10 cellular contexts compared by ENCODE assay signal in genomic region chr1:198892065-198892464, GRCh38.
DNase-seq lines count a peak whose midpoint lies in the region; ATAC-seq and TF ChIP-seq lines count a peak whose summit lies in the region.
"Had no signal": no experiment of that assay in that cellular context is flagged by ENCODE, and none has a peak within 500 bp of the region (broad histone marks: within the 10 kb centered on the region; RNA-seq: fewer than 3 reads in every experiment).

No MANE protein-coding gene starts in this region.

- H3K36me3 ChIP-seq in heart left ventricle (peaks cover 0 to 6% (median 0%) of the 10 kb centered on the region in 9 donors), right atrium auricular region (no peaks in the 10 kb centered on the region), spleen (no peaks in the 10 kb centered on the region)

- peak overlapping the region in 7 of 12 donors; percentile 4 to 51 (median 25) for H3K27ac ChIP-seq in heart left ventricle
- no peak overlapping the region for H3K27ac ChIP-seq in right atrium auricular region
- H3K27ac ChIP-seq in spleen, result peak overlapping the region in 6 of 8 donors; percentile 16 to 61 (median 54)

- peaks cover 3% of the 10 kb centered on the region for H3K9me3 Mint-ChIP-seq in activated CD4-positive, alpha-beta T cell treated with anti-CD3 and anti-CD28 coated beads, Interleukin-2, amount 10 ng/mL, durations not matched to agents 24 days and 14 days
- H3K9me3 Mint-ChIP-seq: activated T-helper 2 cell treated with anti-CD3 and anti-CD28 coated beads, Interferon-gamma antibody, Interleukin-2, Interleukin-4, amounts not matched to agents 10 μg/mL and 5 μg/mL and 100 μg/mL, durations not matched to agents 14 hours and 24 hours and 36 hours had no signal

- peaks cover 18% of the 10 kb centered on the region for H3K4me1 Mint-ChIP-seq in activated CD4-positive, alpha-beta T cell treated with anti-CD3 and anti-CD28 coated beads, Interleukin-2, amount 10 ng/mL, durations not matched to agents 24 days and 14 days

- H3K4me1 ChIP-seq in heart left ventricle (peaks cover 0 to 33% (median 13%) of the 10 kb centered on the region in 12 donors), right atrium auricular region (no peaks in the 10 kb centered on the region), spleen (peaks cover 0 to 20% (median 8%) of the 10 kb centered on the region in 6 donors)

- WGBS in heart left ventricle, 4 donors, result 42 to 59% (median 49%) methylated on average over 1 of the region's 1 CpG
- WGBS in spleen, 5 donors, result 59 to 87% (median 77%) methylated on average over 1 of the region's 1 CpG

- H3K4me3 ChIP-seq in heart left ventricle, result no peak overlapping the region
- no peak overlapping the region for H3K4me3 ChIP-seq in right atrium auricular region
- H3K4me3 ChIP-seq in spleen, result no peak overlapping the region

- H3K27me3 ChIP-seq in heart left ventricle (no peaks in the 10 kb centered on the region), right atrium auricular region (no peaks in the 10 kb centered on the region), spleen (replicated peaks in 1 of 7) (no peaks in the 10 kb centered on the region)

- peaks cover 51% of the 10 kb centered on the region for H3K36me3 Mint-ChIP-seq in activated CD4-positive, alpha-beta T cell treated with anti-CD3 and anti-CD28 coated beads, Interleukin-2, amount 10 ng/mL, durations not matched to agents 24 days and 14 days (ENCODE audit: low read depth)

- H3K9me3 ChIP-seq in heart left ventricle, result no peaks in the 10 kb centered on the region
- no peaks in the 10 kb centered on the region for H3K9me3 ChIP-seq in right atrium auricular region
- H3K9me3 ChIP-seq in spleen, result no peaks in the 10 kb centered on the region

- no peak overlapping the region for H3K27ac Mint-ChIP-seq in activated CD4-positive, alpha-beta T cell treated with anti-CD3 and anti-CD28 coated beads, Interleukin-2, amount 10 ng/mL, durations not matched to agents 24 days and 14 days
- H3K27ac Mint-ChIP-seq: activated CD4-positive, alpha-beta T cell treated with anti-CD3 and anti-CD28 coated beads for 36 hours; activated T-helper 2 cell treated with anti-CD3 and anti-CD28 coated beads, Interferon-gamma antibody, Interleukin-2, Interleukin-4, amounts not matched to agents 10 μg/mL and 5 μg/mL and 100 μg/mL, durations not matched to agents 14 hours and 24 hours and 36 hours had no signal

- no peak for TF ChIP-seq POLR2A in heart left ventricle (IDR thresholded peaks at IDR 0.05)
- TF ChIP-seq POLR2A in spleen (IDR thresholded peaks at IDR 0.05), result no peak

- DNase-seq in heart left ventricle (peak in 2 of 5 donors; percentile 17 to 20), right atrium auricular region (ENCODE audit: low spot score) (no peak), NCI-H446 treated with DMSO at 0.1 percent for 48 hours (lab: John Stamatoyannopoulos, UW) (peak; percentile 40), fibroblast of peridontal ligament (ENCODE audit: extremely low read depth) (peak; percentile 54), spleen (no peak), HPDE6-E6E7 (ENCODE audit: extremely low spot score) (no peak)
- DNase-seq in activated CD4-positive, alpha-beta T cell treated with anti-CD3 and anti-CD28 coated beads, Interleukin-2, amount 10 ng/mL, durations not matched to agents 24 days and 14 days, result no peak
- DNase-seq: activated CD4-positive, alpha-beta T cell treated with anti-CD3 and anti-CD28 coated beads for 36 hours had no signal

- intact Hi-C loops in heart left ventricle (cut with DNase I), result loop anchor here in 1 of 10 donors (5.0 kb wide), 1 partner anchor 40 kb away; no protein-coding TSS in a partner anchor
- intact Hi-C loops in spleen (cut with DNase I; ENCODE audit: low total_unique reads), result no loop called here
- intact Hi-C loops in activated CD4-positive, alpha-beta T cell treated with anti-CD3 and anti-CD28 coated beads, Interleukin-2, amount 10 ng/mL, durations not matched to agents 24 days and 14 days (cut with micrococcal nuclease), result no loop called here

- H3K27me3 Mint-ChIP-seq in activated CD4-positive, alpha-beta T cell treated with anti-CD3 and anti-CD28 coated beads, Interleukin-2, amount 10 ng/mL, durations not matched to agents 24 days and 14 days, result no peaks in the 10 kb centered on the region
- H3K27me3 Mint-ChIP-seq: activated CD4-positive, alpha-beta T cell treated with anti-CD3 and anti-CD28 coated beads for 36 hours had no signal

- H3K4me3 Mint-ChIP-seq in activated CD4-positive, alpha-beta T cell treated with anti-CD3 and anti-CD28 coated beads, Interleukin-2, amount 10 ng/mL, durations not matched to agents 24 days and 14 days, result no peak overlapping the region
- H3K4me3 Mint-ChIP-seq: activated CD4-positive, alpha-beta T cell treated with anti-CD3 and anti-CD28 coated beads for 36 hours had no signal

- peak; percentile 37 to 81 (median 70) for ATAC-seq in heart left ventricle
- ATAC-seq in GM21381 (IDR thresholded peaks at IDR 0.05; ENCODE audit: unreplicated experiment), result no peak
- ATAC-seq: activated CD4-positive, alpha-beta T cell treated with anti-CD3 and anti-CD28 coated beads for 36 hours had no signal

- TF ChIP-seq CTCF in heart left ventricle (IDR thresholded peaks at IDR 0.05), result no peak
- no peak for TF ChIP-seq CTCF in right atrium auricular region (IDR thresholded peaks at IDR 0.05)
- no peak for TF ChIP-seq CTCF in spleen (IDR thresholded peaks at IDR 0.05 in 8 of 11, conservative IDR thresholded peaks at IDR 0.05 in 3 of 11)

Comparison
In these comparisons a context has a peak if more than half of its experiments do, and no peak if none do; other contexts are left out.
1. H3K27ac ChIP-seq: peak in heart left ventricle (7 of 12) and spleen (6 of 8); none in right atrium auricular region (0 of 2).
2. DNase-seq: peak in NCI-H446 treated with DMSO at 0.1 percent for 48 hours (single experiment) and fibroblast of peridontal ligament (single experiment); none in right atrium auricular region (single experiment), spleen (single experiment), activated CD4-positive, alpha-beta T cell treated with anti-CD3 and anti-CD28 coated beads, Interleukin-2, amount 10 ng/mL, durations not matched to agents 24 days and 14 days (single experiment) and HPDE6-E6E7 (single experiment).